Comparison of ENCODE assay signal across 2 cellular contexts in genomic region chr6:38845931-38846330, GRCh38.
TF ChIP-seq lines count a peak whose summit lies in the region.

No MANE protein-coding gene starts in this region.

TF ChIP-seq in HepG2, 621 proteins besides CTCF, POLR2A, EP300 and RAD21 (continued from another document):
- TF ChIP-seq ZNF20 (CRISPR knock-in tag; IDR thresholded peaks at IDR 0.05) (no peak), GATAD1 (CRISPR knock-in tag; IDR thresholded peaks at IDR 0.05) (no peak), TRIM24 (CRISPR knock-in tag; IDR thresholded peaks at IDR 0.05) (no peak), ZBTB46 (CRISPR knock-in tag; IDR thresholded peaks at IDR 0.05; ENCODE audit: borderline replicate concordance) (no peak), ATF2 (CRISPR knock-in tag; IDR thresholded peaks at IDR 0.05) (no peak), UBTF (CRISPR knock-in tag; IDR thresholded peaks at IDR 0.05) (no peak), CSRNP1 (CRISPR knock-in tag; IDR thresholded peaks at IDR 0.05) (no peak)

TF ChIP-seq in SK-N-SH treated with all-trans-retinoic acid at 6 μM for 48 hours, 23 proteins besides CTCF, POLR2A, EP300 and RAD21 (continued from another document):
- TF ChIP-seq CSRNP3 (CRISPR knock-in tag; IDR thresholded peaks at IDR 0.05) = no peak
- TF ChIP-seq ZFP30 (CRISPR knock-in tag; IDR thresholded peaks at IDR 0.05) = no peak
- no peak for TF ChIP-seq TSHZ2 (CRISPR knock-in tag; IDR thresholded peaks at IDR 0.05)
- no peak for TF ChIP-seq CSDC2 (CRISPR knock-in tag; IDR thresholded peaks at IDR 0.05)
- TF ChIP-seq POU6F1 (CRISPR knock-in tag; IDR thresholded peaks at IDR 0.05; ENCODE audit: borderline replicate concordance, low read depth) = no peak
- no peak for TF ChIP-seq ZNF70 (CRISPR knock-in tag; IDR thresholded peaks at IDR 0.05)
- no peak for TF ChIP-seq RARB (CRISPR knock-in tag; IDR thresholded peaks at IDR 0.05)
- TF ChIP-seq ISL1 (CRISPR knock-in tag; IDR thresholded peaks at IDR 0.05) = no peak
- TF ChIP-seq GLIS3 (CRISPR knock-in tag; IDR thresholded peaks at IDR 0.05) = no peak
- no peak for TF ChIP-seq TCF4 (CRISPR knock-in tag; IDR thresholded peaks at IDR 0.05; ENCODE audit: borderline replicate concordance)
- TF ChIP-seq OSR1 (CRISPR knock-in tag; IDR thresholded peaks at IDR 0.05) = no peak
